ENCODE assay signal across 28 cellular contexts in the genomic region with DNA sequence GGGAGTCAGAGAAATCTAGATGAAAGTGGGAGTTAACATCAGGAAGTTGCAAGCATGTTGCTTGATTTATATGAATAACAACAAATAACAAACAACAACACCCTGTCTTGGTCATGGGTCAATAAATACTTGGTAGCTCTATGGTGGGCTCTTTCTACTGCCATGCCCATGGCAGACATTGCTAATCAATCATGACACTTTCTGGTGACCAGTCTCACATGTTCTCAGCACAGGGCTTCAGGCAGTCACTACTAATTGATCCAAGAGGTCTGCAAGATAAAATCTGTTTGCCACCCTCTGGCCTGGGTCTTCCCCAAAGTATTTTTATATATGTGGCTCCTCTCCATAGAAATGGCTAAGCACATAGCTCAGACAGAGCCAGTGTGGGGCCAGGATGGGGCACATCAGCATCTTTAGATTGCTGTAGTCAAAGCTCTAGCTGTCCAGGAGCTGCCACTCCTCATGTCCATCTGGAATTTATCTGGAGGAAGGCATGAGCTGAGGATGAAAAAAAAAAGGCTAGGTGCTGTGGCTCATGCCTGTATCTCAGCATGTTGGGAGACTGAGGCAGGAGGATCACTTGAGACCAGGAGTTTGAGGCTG. TPM values are rescaled to one million over a fixed set of nuclear protein-coding genes. Genes with fewer than 3 reads are reported as not detected.
"Had no signal": no experiment of that assay in that cellular context is flagged by ENCODE, and none has a peak within 500 bp of the region (broad histone marks: within the 10 kb centered on the region; RNA-seq: fewer than 3 reads in every experiment).

No MANE protein-coding gene starts in this region.

- H3K9ac ChIP-seq: KMS-11 had no signal

- DNase-seq: activated CD4-positive, alpha-beta T cell treated with anti-CD3 and anti-CD28 coated beads, Interleukin-2, amount 10 ng/mL, durations not matched to agents 7 days and 5 days; activated CD4-positive, alpha-beta T cell treated with anti-CD3 and anti-CD28 coated beads, Interleukin-2, amount 50 U/mL, for 48 hours; activated CD8-positive, alpha-beta T cell treated with anti-CD3 and anti-CD28 coated beads, Interleukin-2, amount 10 ng/mL, durations not matched to agents 7 days and 5 days; activated naive CD4-positive, alpha-beta T cell treated with anti-CD3 and anti-CD28 coated beads, Interleukin-2, amount 10 ng/mL, durations not matched to agents 7 days and 5 days; activated naive CD8-positive, alpha-beta T cell treated with anti-CD3 and anti-CD28 coated beads, Interleukin-2, amount 50 U/mL, for 24 hours; activated T-cell treated with anti-CD3 and anti-CD28 coated beads, Interleukin-2, amount 50 U/mL, for 24 hours; central memory CD4-positive, alpha-beta T cell; MM.1S; MV-4-11; NCI-H1092; NCI-H1436 treated with DMSO at 0.1 percent for 48 hours; NCI-H187 treated with DMSO at 0.1 percent for 48 hours; NCI-H2081 treated with DMSO at 0.1 percent for 48 hours; NCI-H226; NCI-H510A; NCI-H526; NCI-H748 treated with DMSO at 0.1 percent for 48 hours; NK-92 treated with Interleukin-12 subunit alpha and Interleukin-12 subunit beta, amount 100 ng/mL, for 24 hours; T1000; WERI-Rb-1 had no signal

- H3K27ac ChIP-seq: KMS-11, WERI-Rb-1 had no signal

- H3K36me3 ChIP-seq: WERI-Rb-1 had no signal

- H3K36me3 Mint-ChIP-seq: activated naive CD4-positive, alpha-beta T cell treated with anti-CD3 and anti-CD28 coated beads, Interleukin-2, amount 10 ng/mL, durations not matched to agents 7 days and 5 days; activated naive CD8-positive, alpha-beta T cell had no signal

- H3K27me3 Mint-ChIP-seq: activated naive CD8-positive, alpha-beta T cell; activated naive CD8-positive, alpha-beta T cell treated with anti-CD3 and anti-CD28 coated beads, Interleukin-2, amount 50 U/mL, for 24 hours; activated T-cell treated with anti-CD3 and anti-CD28 coated beads, Interleukin-2, amount 50 U/mL, for 24 hours had no signal

- H3K4me1 Mint-ChIP-seq: activated naive CD4-positive, alpha-beta T cell treated with anti-CD3 and anti-CD28 coated beads, Interleukin-2, amount 10 ng/mL, durations not matched to agents 7 days and 5 days; activated naive CD8-positive, alpha-beta T cell treated with anti-CD3 and anti-CD28 coated beads, Interleukin-2, amount 50 U/mL, for 24 hours had no signal

- ATAC-seq: activated CD8-positive, alpha-beta T cell treated with anti-CD3 and anti-CD28 coated beads, Interleukin-2, amount 10 ng/mL, durations not matched to agents 7 days and 5 days; activated naive CD8-positive, alpha-beta T cell treated with anti-CD3 and anti-CD28 coated beads, Interleukin-2, amount 50 U/mL, for 24 hours had no signal

- H3K4me3 Mint-ChIP-seq: activated CD4-positive, alpha-beta T cell treated with anti-CD3 and anti-CD28 coated beads, Interleukin-2, amount 10 ng/mL, durations not matched to agents 7 days and 5 days; activated CD8-positive, alpha-beta T cell treated with anti-CD3 and anti-CD28 coated beads, Interleukin-2, amount 10 ng/mL, durations not matched to agents 7 days and 5 days; activated naive CD4-positive, alpha-beta T cell treated with anti-CD3 and anti-CD28 coated beads, Interleukin-2, amount 10 ng/mL, durations not matched to agents 7 days and 5 days; activated naive CD8-positive, alpha-beta T cell; activated naive CD8-positive, alpha-beta T cell treated with anti-CD3 and anti-CD28 coated beads, Interleukin-2, amount 50 U/mL, for 24 hours; activated T-cell treated with anti-CD3 and anti-CD28 coated beads, Interleukin-2, amount 50 U/mL, for 24 hours; brain had no signal

- H3K27ac Mint-ChIP-seq: activated CD4-positive, alpha-beta T cell treated with anti-CD3 and anti-CD28 coated beads, Interleukin-2, amount 10 ng/mL, durations not matched to agents 7 days and 5 days; activated CD8-positive, alpha-beta T cell treated with anti-CD3 and anti-CD28 coated beads, Interleukin-2, amount 10 ng/mL, durations not matched to agents 7 days and 5 days; activated naive CD4-positive, alpha-beta T cell treated with anti-CD3 and anti-CD28 coated beads, Interleukin-2, amount 10 ng/mL, durations not matched to agents 7 days and 5 days; activated naive CD8-positive, alpha-beta T cell; activated naive CD8-positive, alpha-beta T cell treated with anti-CD3 and anti-CD28 coated beads, Interleukin-2, amount 50 U/mL, for 24 hours; activated T-cell treated with anti-CD3 and anti-CD28 coated beads, Interleukin-2, amount 50 U/mL, for 24 hours; activated T-helper 2 cell treated with anti-CD3 and anti-CD28 coated beads, Interferon-gamma antibody, Interleukin-2, Interleukin-4, amounts not matched to agents 10 μg/mL and 5 μg/mL and 100 μg/mL, durations not matched to agents 14 hours and 24 hours and 36 hours had no signal

- FAIRE-seq: bronchial epithelial cell had no signal

- H3K9me3 Mint-ChIP-seq: activated CD4-positive, alpha-beta T cell treated with anti-CD3 and anti-CD28 coated beads, Interleukin-2, amount 10 ng/mL, durations not matched to agents 7 days and 5 days; activated naive CD4-positive, alpha-beta T cell treated with anti-CD3 and anti-CD28 coated beads, Interleukin-2, amount 10 ng/mL, durations not matched to agents 7 days and 5 days; activated naive CD8-positive, alpha-beta T cell treated with anti-CD3 and anti-CD28 coated beads, Interleukin-2, amount 50 U/mL, for 24 hours; activated T-cell treated with anti-CD3 and anti-CD28 coated beads, Interleukin-2, amount 50 U/mL, for 24 hours; activated T-helper 2 cell treated with anti-CD3 and anti-CD28 coated beads, Interferon-gamma antibody, Interleukin-2, Interleukin-4, amounts not matched to agents 10 μg/mL and 5 μg/mL and 100 μg/mL, durations not matched to agents 14 hours and 24 hours and 36 hours had no signal

- H3K4me2 ChIP-seq: KMS-11 had no signal

RNA-seq across cellular contexts. Expression of a gene that starts 51.2 kb away (rescaled TPM):
- total RNA-seq: activated CD4-positive, alpha-beta T cell treated with anti-CD3 and anti-CD28 coated beads, Interleukin-2, amount 10 ng/mL, durations not matched to agents 7 days and 5 days; activated CD8-positive, alpha-beta T cell treated with anti-CD3 and anti-CD28 coated beads, Interleukin-2, amount 10 ng/mL, durations not matched to agents 7 days and 5 days; activated T-helper 2 cell treated with anti-CD3 and anti-CD28 coated beads, Interferon-gamma antibody, Interleukin-2, Interleukin-4, amounts not matched to agents 10 μg/mL and 5 μg/mL and 100 μg/mL, durations not matched to agents 14 hours and 24 hours and 36 hours; bronchial epithelial cell; LHCN-M2; T-helper 1 cell treated with Interleukin-12 subunit alpha and Interleukin-12 subunit beta and Interleukin-4 antibody, amounts not matched to agents 30 ng/mL and 1 ng/mL, for 36 hours; T-helper 2 cell treated with Interferon-gamma antibody and Interleukin-4, amounts not matched to agents 100 ng/mL and 5 ng/mL, for 36 hours had no signal
